ENCODE assay signal across 1 cellular context in the genomic region with DNA sequence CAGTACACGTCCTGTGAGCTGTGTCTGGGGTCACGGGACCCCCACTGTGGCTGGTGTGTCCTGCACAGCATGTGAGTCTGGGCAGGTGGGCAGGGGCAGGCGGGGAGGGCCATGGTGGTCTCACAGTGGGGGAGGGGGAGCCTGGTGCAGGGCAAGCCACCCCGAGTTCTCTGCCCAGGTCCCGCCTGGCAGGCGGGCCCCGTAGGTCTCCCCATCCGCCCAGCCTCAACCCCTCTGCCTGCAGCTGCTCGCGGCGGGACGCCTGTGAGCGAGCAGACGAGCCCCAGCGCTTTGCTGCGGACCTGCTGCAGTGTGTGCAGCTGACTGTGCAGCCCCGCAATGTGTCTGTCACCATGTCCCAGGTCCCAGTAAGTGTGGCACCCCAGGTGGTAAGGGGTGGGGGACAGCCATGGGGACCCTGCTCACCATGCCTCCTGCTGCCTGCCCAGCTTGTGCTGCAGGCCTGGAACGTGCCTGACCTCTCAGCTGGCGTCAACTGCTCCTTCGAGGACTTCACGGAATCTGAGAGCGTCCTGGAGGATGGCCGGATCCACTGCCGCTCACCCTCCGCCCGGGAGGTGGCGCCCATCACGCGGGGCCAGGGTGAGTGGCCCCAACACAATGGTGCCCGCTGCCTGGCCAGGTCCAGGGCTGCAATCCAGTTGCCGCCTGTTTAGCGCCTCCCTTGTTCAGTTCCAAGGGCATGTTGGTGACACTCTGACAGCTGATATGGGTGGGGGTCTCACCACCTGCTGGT.
TF ChIP-seq lines count a peak whose summit lies in the region.

No MANE protein-coding gene starts in this region.

TF ChIP-seq in GM23338, 12 proteins besides CTCF, POLR2A, EP300 and RAD21 (continued from another document):
- TF ChIP-seq EZH2 (IDR thresholded peaks at IDR 0.05; ENCODE audit: low read depth, unreplicated experiment) (no peak), POLR2AphosphoS5 (IDR thresholded peaks at IDR 0.05; ENCODE audit: low read depth) (no peak), JUNB (IDR thresholded peaks at IDR 0.05; ENCODE audit: unreplicated experiment) (no peak), STAT1 (IDR thresholded peaks at IDR 0.05; ENCODE audit: unreplicated experiment) (no peak), ZNF114 (CRISPR knock-in tag; IDR thresholded peaks at IDR 0.05) (no peak), CREB1 (CRISPR knock-in tag; IDR thresholded peaks at IDR 0.05; ENCODE audit: low read depth) (no peak), ZNF331 (CRISPR knock-in tag; IDR thresholded peaks at IDR 0.05; ENCODE audit: low read depth) (no peak), NANOG (IDR thresholded peaks at IDR 0.05; ENCODE audit: borderline replicate concordance) (no peak), EZH2phosphoT487 (IDR thresholded peaks at IDR 0.05; ENCODE audit: unreplicated experiment) (no peak)
- TF ChIP-seq, protein P1, sequence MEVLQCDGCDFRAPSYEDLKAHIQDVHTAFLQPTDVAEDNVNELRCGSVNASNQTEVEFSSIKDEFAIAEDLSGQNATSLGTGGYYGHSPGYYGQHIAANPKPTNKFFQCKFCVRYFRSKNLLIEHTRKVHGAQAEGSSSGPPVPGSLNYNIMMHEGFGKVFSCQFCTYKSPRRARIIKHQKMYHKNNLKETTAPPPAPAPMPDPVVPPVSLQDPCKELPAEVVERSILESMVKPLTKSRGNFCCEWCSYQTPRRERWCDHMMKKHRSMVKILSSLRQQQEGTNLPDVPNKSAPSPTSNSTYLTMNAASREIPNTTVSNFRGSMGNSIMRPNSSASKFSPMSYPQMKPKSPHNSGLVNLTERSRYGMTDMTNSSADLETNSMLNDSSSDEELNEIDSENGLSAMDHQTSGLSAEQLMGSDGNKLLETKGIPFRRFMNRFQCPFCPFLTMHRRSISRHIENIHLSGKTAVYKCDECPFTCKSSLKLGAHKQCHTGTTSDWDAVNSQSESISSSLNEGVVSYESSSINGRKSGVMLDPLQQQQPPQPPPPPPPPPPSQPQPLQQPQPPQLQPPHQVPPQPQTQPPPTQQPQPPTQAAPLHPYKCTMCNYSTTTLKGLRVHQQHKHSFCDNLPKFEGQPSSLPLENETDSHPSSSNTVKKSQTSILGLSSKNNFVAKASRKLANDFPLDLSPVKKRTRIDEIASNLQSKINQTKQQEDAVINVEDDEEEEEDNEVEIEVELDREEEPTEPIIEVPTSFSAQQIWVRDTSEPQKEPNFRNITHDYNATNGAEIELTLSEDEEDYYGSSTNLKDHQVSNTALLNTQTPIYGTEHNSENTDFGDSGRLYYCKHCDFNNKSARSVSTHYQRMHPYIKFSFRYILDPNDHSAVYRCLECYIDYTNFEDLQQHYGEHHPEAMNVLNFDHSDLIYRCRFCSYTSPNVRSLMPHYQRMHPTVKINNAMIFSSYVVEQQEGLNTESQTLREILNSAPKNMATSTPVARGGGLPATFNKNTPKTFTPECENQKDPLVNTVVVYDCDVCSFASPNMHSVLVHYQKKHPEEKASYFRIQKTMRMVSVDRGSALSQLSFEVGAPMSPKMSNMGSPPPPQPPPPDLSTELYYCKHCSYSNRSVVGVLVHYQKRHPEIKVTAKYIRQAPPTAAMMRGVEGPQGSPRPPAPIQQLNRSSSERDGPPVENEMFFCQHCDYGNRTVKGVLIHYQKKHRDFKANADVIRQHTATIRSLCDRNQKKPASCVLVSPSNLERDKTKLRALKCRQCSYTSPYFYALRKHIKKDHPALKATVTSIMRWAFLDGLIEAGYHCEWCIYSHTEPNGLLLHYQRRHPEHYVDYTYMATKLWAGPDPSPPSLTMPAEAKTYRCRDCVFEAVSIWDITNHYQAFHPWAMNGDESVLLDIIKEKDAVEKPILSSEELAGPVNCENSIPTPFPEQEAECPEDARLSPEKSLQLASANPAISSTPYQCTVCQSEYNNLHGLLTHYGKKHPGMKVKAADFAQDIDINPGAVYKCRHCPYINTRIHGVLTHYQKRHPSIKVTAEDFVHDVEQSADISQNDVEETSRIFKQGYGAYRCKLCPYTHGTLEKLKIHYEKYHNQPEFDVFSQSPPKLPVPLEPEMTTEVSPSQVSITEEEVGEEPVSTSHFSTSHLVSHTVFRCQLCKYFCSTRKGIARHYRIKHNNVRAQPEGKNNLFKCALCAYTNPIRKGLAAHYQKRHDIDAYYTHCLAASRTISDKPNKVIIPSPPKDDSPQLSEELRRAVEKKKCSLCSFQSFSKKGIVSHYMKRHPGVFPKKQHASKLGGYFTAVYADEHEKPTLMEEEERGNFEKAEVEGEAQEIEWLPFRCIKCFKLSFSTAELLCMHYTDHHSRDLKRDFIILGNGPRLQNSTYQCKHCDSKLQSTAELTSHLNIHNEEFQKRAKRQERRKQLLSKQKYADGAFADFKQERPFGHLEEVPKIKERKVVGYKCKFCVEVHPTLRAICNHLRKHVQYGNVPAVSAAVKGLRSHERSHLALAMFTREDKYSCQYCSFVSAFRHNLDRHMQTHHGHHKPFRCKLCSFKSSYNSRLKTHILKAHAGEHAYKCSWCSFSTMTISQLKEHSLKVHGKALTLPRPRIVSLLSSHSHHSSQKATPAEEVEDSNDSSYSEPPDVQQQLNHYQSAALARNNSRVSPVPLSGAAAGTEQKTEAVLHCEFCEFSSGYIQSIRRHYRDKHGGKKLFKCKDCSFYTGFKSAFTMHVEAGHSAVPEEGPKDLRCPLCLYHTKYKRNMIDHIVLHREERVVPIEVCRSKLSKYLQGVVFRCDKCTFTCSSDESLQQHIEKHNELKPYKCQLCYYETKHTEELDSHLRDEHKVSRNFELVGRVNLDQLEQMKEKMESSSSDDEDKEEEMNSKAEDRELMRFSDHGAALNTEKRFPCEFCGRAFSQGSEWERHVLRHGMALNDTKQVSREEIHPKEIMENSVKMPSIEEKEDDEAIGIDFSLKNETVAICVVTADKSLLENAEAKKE (CRISPR knock-in tag; IDR thresholded peaks at IDR 0.05): no peak
- TF ChIP-seq, protein P2, sequence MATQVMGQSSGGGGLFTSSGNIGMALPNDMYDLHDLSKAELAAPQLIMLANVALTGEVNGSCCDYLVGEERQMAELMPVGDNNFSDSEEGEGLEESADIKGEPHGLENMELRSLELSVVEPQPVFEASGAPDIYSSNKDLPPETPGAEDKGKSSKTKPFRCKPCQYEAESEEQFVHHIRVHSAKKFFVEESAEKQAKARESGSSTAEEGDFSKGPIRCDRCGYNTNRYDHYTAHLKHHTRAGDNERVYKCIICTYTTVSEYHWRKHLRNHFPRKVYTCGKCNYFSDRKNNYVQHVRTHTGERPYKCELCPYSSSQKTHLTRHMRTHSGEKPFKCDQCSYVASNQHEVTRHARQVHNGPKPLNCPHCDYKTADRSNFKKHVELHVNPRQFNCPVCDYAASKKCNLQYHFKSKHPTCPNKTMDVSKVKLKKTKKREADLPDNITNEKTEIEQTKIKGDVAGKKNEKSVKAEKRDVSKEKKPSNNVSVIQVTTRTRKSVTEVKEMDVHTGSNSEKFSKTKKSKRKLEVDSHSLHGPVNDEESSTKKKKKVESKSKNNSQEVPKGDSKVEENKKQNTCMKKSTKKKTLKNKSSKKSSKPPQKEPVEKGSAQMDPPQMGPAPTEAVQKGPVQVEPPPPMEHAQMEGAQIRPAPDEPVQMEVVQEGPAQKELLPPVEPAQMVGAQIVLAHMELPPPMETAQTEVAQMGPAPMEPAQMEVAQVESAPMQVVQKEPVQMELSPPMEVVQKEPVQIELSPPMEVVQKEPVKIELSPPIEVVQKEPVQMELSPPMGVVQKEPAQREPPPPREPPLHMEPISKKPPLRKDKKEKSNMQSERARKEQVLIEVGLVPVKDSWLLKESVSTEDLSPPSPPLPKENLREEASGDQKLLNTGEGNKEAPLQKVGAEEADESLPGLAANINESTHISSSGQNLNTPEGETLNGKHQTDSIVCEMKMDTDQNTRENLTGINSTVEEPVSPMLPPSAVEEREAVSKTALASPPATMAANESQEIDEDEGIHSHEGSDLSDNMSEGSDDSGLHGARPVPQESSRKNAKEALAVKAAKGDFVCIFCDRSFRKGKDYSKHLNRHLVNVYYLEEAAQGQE (IDR thresholded peaks at IDR 0.05; ENCODE audit: unreplicated experiment): no peak
